In the genomic region with DNA sequence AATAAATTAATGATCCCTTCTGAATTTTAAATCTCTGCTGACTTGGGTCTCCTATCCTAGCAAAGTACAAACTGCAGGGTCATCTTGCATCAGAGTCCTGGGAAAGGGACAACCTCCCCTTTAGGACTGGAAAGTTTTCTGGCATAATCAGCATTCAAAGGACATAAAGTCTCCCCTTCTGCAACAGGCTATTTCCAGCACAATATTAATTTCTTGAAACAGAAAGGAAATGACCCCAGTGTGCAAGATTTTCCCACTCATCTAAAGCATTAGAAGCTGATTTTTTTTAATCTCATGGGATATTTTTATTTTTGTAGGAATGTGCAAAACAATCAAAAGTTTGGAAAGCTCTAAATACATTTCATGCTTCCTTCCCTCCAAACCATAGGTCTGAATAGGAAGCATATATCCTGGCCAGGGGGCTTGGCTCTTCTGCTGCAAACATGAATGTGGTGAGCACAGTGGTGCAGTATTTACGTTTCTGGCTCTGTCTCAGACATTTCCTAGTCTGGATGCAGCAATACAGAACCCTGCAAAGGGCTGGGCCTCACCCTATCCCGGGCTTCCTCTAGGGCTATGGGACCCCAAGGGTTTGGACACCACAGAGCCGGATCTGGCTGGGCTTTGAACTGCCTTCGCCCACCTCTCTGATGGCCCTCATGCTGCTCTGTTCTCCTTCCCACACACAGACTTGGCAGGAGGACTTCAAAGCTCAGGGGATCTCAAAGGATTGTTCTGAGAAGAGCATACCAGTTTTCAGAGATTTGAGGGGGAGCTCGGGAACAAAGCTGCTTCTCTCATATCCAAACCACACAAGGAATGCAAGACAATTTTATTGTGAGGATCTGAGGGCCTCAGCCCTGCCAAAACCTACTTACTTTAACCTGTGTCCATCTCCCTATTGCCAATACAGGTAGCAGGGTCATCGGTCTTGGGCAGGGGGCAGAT, we compare ENCODE assay signal across 1 cellular context.
TF ChIP-seq lines count a peak whose summit lies in the region.

No MANE protein-coding gene starts in this region.

TF ChIP-seq in H1, 55 proteins besides CTCF, POLR2A, EP300 and RAD21:
- TF ChIP-seq FOSL1 (IDR thresholded peaks at IDR 0.05; ENCODE audit: insufficient read depth, low read depth, low read length) = no peak
- TF ChIP-seq EGR1 (IDR thresholded peaks at IDR 0.05; ENCODE audit: borderline replicate concordance, low read depth, low read length) = no peak
- no peak for TF ChIP-seq CHD1 (IDR thresholded peaks at IDR 0.05; ENCODE audit: low read depth, low read length)
